In the genomic region with DNA sequence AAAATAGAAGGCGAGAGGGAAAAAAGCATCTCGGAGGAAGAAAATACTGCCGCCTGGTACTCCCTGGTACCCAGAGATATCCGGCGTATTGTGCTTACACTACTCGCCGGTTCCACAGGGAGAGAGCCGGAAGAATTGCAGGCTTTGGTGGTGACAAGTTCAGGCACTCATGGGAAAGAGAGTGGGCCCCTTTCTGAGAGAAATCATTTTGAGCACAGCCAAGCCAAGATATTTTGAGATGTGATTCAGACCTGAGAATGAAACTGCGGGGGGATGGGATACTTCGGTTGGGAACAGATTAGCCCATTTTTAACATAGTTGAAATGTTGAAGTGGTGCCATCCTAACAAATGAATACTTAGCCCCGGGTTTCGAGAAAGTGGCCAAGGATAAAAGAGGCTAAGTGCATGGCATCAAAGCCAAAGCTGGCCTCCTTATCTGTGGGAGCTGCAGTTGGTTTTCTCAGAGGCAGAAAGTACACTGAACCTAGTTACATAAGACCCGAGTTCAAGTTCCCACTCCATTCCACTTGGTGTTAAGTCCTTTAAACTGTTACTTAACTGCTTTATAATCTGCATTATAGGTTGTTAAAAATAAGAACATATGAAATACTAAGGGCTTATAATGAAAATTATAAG, we compare ENCODE assay signal across 14 cellular contexts.
"Had no signal": no experiment of that assay in that cellular context is flagged by ENCODE, and none has a peak within 500 bp of the region (broad histone marks: within the 10 kb centered on the region; RNA-seq: fewer than 3 reads in every experiment).

No MANE protein-coding gene starts in this region.

- H3K27me3 ChIP-seq: esophagus muscularis mucosa had no signal

- ATAC-seq: activated CD4-positive, alpha-beta T cell treated with anti-CD3 and anti-CD28 coated beads for 36 hours; activated CD8-positive, alpha-beta T cell treated with anti-CD3 and anti-CD28 coated beads, Interleukin-2, amount 10 ng/mL, durations not matched to agents 7 days and 5 days had no signal

- H3K9me3 ChIP-seq: esophagus muscularis mucosa had no signal

- H3K9me3 Mint-ChIP-seq: activated T-helper 1 cell treated with anti-CD3 and anti-CD28 coated beads, Interleukin-12 subunit alpha, Interleukin-12 subunit beta, Interleukin-2, Interleukin-4 antibody, amounts not matched to agents 30 ng/mL and 10 ng/mL and 1 ng/mL, durations not matched to agents 14 hours and 24 hours and 36 hours; neural crest cell; stimulated activated naive CD8-positive, alpha-beta T cell treated with anti-CD3 and anti-CD28 coated beads, Interleukin-15, Interleukin-2, amounts not matched to agents 100 ng/mL and 50 ng/mL, for 24 hours had no signal

- H3K27ac ChIP-seq: esophagus muscularis mucosa, VCaP had no signal

- H3K27me3 Mint-ChIP-seq: stimulated activated naive CD8-positive, alpha-beta T cell treated with anti-CD3 and anti-CD28 coated beads, Interleukin-15, Interleukin-2, amounts not matched to agents 100 ng/mL and 50 ng/mL, for 24 hours had no signal

- H3K4me3 ChIP-seq: esophagus muscularis mucosa had no signal

- H3K4me3 Mint-ChIP-seq: activated CD4-positive, alpha-beta T cell treated with anti-CD3 and anti-CD28 coated beads for 36 hours; activated CD8-positive, alpha-beta T cell treated with anti-CD3 and anti-CD28 coated beads, Interleukin-2, amount 10 ng/mL, durations not matched to agents 7 days and 5 days; activated T-helper 1 cell treated with anti-CD3 and anti-CD28 coated beads, Interleukin-12 subunit alpha, Interleukin-12 subunit beta, Interleukin-2, Interleukin-4 antibody, amounts not matched to agents 30 ng/mL and 10 ng/mL and 1 ng/mL, durations not matched to agents 14 hours and 24 hours and 36 hours; neural crest cell; stimulated activated naive CD8-positive, alpha-beta T cell treated with anti-CD3 and anti-CD28 coated beads, Interleukin-15, Interleukin-2, amounts not matched to agents 100 ng/mL and 50 ng/mL, for 24 hours had no signal

- DNase-seq: activated CD4-positive, alpha-beta T cell treated with anti-CD3 and anti-CD28 coated beads for 36 hours; activated CD8-positive, alpha-beta memory T cell treated with anti-CD3 and anti-CD28 coated beads, Interleukin-2, amount 50 U/mL, for 48 hours; activated CD8-positive, alpha-beta T cell treated with anti-CD3 and anti-CD28 coated beads, Interleukin-2, amount 10 ng/mL, durations not matched to agents 7 days and 5 days; activated naive CD4-positive, alpha-beta T cell; foreskin fibroblast; glutamatergic neuron; stimulated activated CD4-positive, alpha-beta T cell treated with anti-CD3 and anti-CD28 coated beads, Interleukin-15, amount 100 ng/mL, for 24 hours; stimulated activated CD4-positive, alpha-beta T cell treated with anti-CD3 and anti-CD28 coated beads, Interleukin-4, amount 100 ng/mL, for 24 hours; T1000 had no signal

- H3K27ac Mint-ChIP-seq: activated CD4-positive, alpha-beta T cell treated with anti-CD3 and anti-CD28 coated beads for 36 hours; activated CD8-positive, alpha-beta T cell treated with anti-CD3 and anti-CD28 coated beads, Interleukin-2, amount 10 ng/mL, durations not matched to agents 7 days and 5 days; activated T-helper 1 cell treated with anti-CD3 and anti-CD28 coated beads, Interleukin-12 subunit alpha, Interleukin-12 subunit beta, Interleukin-2, Interleukin-4 antibody, amounts not matched to agents 30 ng/mL and 10 ng/mL and 1 ng/mL, durations not matched to agents 14 hours and 24 hours and 36 hours; stimulated activated naive CD8-positive, alpha-beta T cell treated with anti-CD3 and anti-CD28 coated beads, Interleukin-15, Interleukin-2, amounts not matched to agents 100 ng/mL and 50 ng/mL, for 24 hours had no signal

- H3K4me1 Mint-ChIP-seq: activated CD4-positive, alpha-beta T cell treated with anti-CD3 and anti-CD28 coated beads for 36 hours; neural crest cell had no signal
